8 cellular contexts compared by ENCODE assay signal in genomic region chr19:35140898-35141626, GRCh38. TPM values are rescaled to one million over a fixed set of nuclear protein-coding genes. Genes with fewer than 3 reads are reported as not detected.
A peak's percentile ranks its signal among the peaks of the same experiment; 100 is the strongest.
DNase-seq lines count a peak whose midpoint lies in the region; ATAC-seq, FAIRE-seq and TF ChIP-seq lines count a peak whose summit lies in the region.

No MANE protein-coding gene starts in this region.

- H4K20me1 ChIP-seq in OCI-LY3 (ENCODE audit: insufficient read depth, low read length): no peaks in the 10 kb centered on the region

- no peaks in the 10 kb centered on the region for H3K36me3 ChIP-seq in OCI-LY3 (replicated peaks; ENCODE audit: low read depth, low read length)
- H3K36me3 ChIP-seq in esophagus (ENCODE audit: control insufficient read depth in 2 of 2, insufficient read depth in 2 of 2, low read length in 1 of 2): no peaks in the 10 kb centered on the region
- no peaks in the 10 kb centered on the region for H3K36me3 ChIP-seq in mucosa of stomach (ENCODE audit: control insufficient read depth, insufficient read depth, low read length)

- H3K4me3 ChIP-seq in OCI-LY3 (ENCODE audit: low read length): peak overlapping the region; percentile 79
- H3K4me3 ChIP-seq in esophagus (ENCODE audit: low read depth in 1 of 2, low read length in 2 of 2): peak overlapping the region in 1 of 2 donors; percentile 19
- H3K4me3 ChIP-seq in mucosa of stomach (ENCODE audit: low read length): peak overlapping the region; percentile 20

- peak; percentile 51 for TF ChIP-seq CTCF in OCI-LY3 (IDR thresholded peaks at IDR 0.05; ENCODE audit: low read depth, low read length)

- no peak for TF ChIP-seq POLR2A in GM12891 (IDR thresholded peaks at IDR 0.05; ENCODE audit: low read depth, low read length)

- H2AFZ ChIP-seq in OCI-LY3 (ENCODE audit: low read depth, low read length): peak overlapping the region; percentile 78

- 1 to 3% methylated on average over 33 to 35 of the region's 36 CpGs for WGBS in esophagus, 2 donors

- H3K36me3 Mint-ChIP-seq in activated T-cell treated with anti-CD3 and anti-CD28 coated beads, Interleukin-2, amount 50 U/mL, for 24 hours (ENCODE audit: low read depth): no peaks in the 10 kb centered on the region

- H3K9me3 ChIP-seq in OCI-LY3 (ENCODE audit: insufficient read depth, low read length): no peaks in the 10 kb centered on the region
- no peaks in the 10 kb centered on the region for H3K9me3 ChIP-seq in esophagus (ENCODE audit: control insufficient read depth in 2 of 2, insufficient read depth in 1 of 2, low read depth in 1 of 2, low read length in 1 of 2)
- H3K9me3 ChIP-seq in mucosa of stomach (ENCODE audit: control insufficient read depth, low read length): no peaks in the 10 kb centered on the region

- no peaks in the 10 kb centered on the region for H3K9me3 Mint-ChIP-seq in activated T-cell treated with anti-CD3 and anti-CD28 coated beads, Interleukin-2, amount 50 U/mL, for 24 hours

- peak overlapping the region; percentile 73 for H3K4me3 Mint-ChIP-seq in activated T-cell treated with anti-CD3 and anti-CD28 coated beads, Interleukin-2, amount 50 U/mL, for 24 hours

- H3K4me2 ChIP-seq in OCI-LY3 (ENCODE audit: low read length): peak overlapping the region; percentile 99

- no peak overlapping the region for H3K27ac ChIP-seq in OCI-LY3 (ENCODE audit: low read length)
- peak overlapping the region; percentile 58 to 77 for H3K27ac ChIP-seq in esophagus (ENCODE audit: low read depth in 2 of 2, low read length in 1 of 2)

- H3K27me3 ChIP-seq in OCI-LY3 (ENCODE audit: low read depth, low read length) (peaks cover 39% of the 10 kb centered on the region), esophagus (ENCODE audit: control insufficient read depth in 1 of 2, insufficient read depth in 2 of 2, low read length in 2 of 2) (no peaks in the 10 kb centered on the region), mucosa of stomach (ENCODE audit: control insufficient read depth, insufficient read depth, low read length) (peaks cover 21% of the 10 kb centered on the region)

- peaks cover 6% of the 10 kb centered on the region for H3K27me3 Mint-ChIP-seq in activated T-cell treated with anti-CD3 and anti-CD28 coated beads, Interleukin-2, amount 50 U/mL, for 24 hours

- H3K27ac Mint-ChIP-seq in activated T-cell treated with anti-CD3 and anti-CD28 coated beads, Interleukin-2, amount 50 U/mL, for 24 hours: peak overlapping the region; percentile 84

- H3K4me1 ChIP-seq in OCI-LY3 (ENCODE audit: low read length) (peaks cover 15% of the 10 kb centered on the region), esophagus (ENCODE audit: control insufficient read depth in 2 of 2, insufficient read depth in 2 of 2, low read length in 1 of 2) (peaks cover 0 to 7% of the 10 kb centered on the region in 2 donors), mucosa of stomach (ENCODE audit: control insufficient read depth, insufficient read depth, low read length) (peaks cover 31% of the 10 kb centered on the region)

- H3K79me2 ChIP-seq in OCI-LY3 (ENCODE audit: low read length): no peaks in the 10 kb centered on the region

- peak; percentile 94 for FAIRE-seq in GM12891 (lab: Jason Lieb, UNC)

- H3K4me1 Mint-ChIP-seq in activated T-cell treated with anti-CD3 and anti-CD28 coated beads, Interleukin-2, amount 50 U/mL, for 24 hours (ENCODE audit: low read depth): peaks cover 38% of the 10 kb centered on the region

- peak; percentile 45 for ATAC-seq in HG03442 (IDR thresholded peaks at IDR 0.05; ENCODE audit: unreplicated experiment)
- no peak for ATAC-seq in GM19035 (IDR thresholded peaks at IDR 0.05; ENCODE audit: unreplicated experiment)

- peak; percentile 100 for DNase-seq in GM12891 (ENCODE audit: insufficient read length, low spot score)
- DNase-seq in activated T-cell treated with anti-CD3 and anti-CD28 coated beads, Interleukin-2, amount 50 U/mL, for 24 hours: peak; percentile 96
- peak; percentile 94 for DNase-seq in stimulated activated CD8-positive, alpha-beta memory T cell treated with anti-CD3 and anti-CD28 coated beads, Interleukin-4, amount 100 ng/mL, for 24 hours (ENCODE audit: low read depth)

- H3K9ac ChIP-seq in OCI-LY3 (ENCODE audit: low read length) (peak overlapping the region; percentile 58; the same call in 1 of the 2 replicates), mucosa of stomach (ENCODE audit: low read length) (peak overlapping the region; percentile 45)

TF ChIP-seq in GM12891, 5 proteins besides CTCF, POLR2A, EP300 and RAD21:
- TF ChIP-seq PAX5 (IDR thresholded peaks at IDR 0.05; ENCODE audit: insufficient read depth, low read length, severe bottlenecking): no peak
- no peak for TF ChIP-seq POU2F2 (IDR thresholded peaks at IDR 0.05; ENCODE audit: low read depth, low read length)
- no peak for TF ChIP-seq SPI1 (IDR thresholded peaks at IDR 0.05; ENCODE audit: low read depth, low read length)
- no peak for TF ChIP-seq TAF1 (IDR thresholded peaks at IDR 0.05; ENCODE audit: low read depth, low read length)

RNA-seq across cellular contexts. Expression of gene FXYD7, which starts 2.0 kb away (rescaled TPM):
- polyA plus RNA-seq in GM12891 (2012; ENCODE audit: low read depth, missing spikeins): not detected
- polyA plus RNA-seq in esophagus: under 1 TPM; 0.09 to 0.14 TPM

RNA-seq across cellular contexts. Expression of gene FXYD1, which starts 2.4 kb away (rescaled TPM):
- 0.21 TPM for polyA plus RNA-seq in GM12891 (2012; ENCODE audit: low read depth, missing spikeins)
- 10 to 100 TPM; 13.2 to 21.4 TPM for polyA plus RNA-seq in esophagus

RNA-seq across cellular contexts. Expression of gene LGI4, which starts 6.2 kb away (rescaled TPM):
- not detected for polyA plus RNA-seq in GM12891 (2012; ENCODE audit: low read depth, missing spikeins)
- 1 to 10 TPM; 6.5 to 10.0 TPM for polyA plus RNA-seq in esophagus

RNA-seq across cellular contexts. Expression of gene FXYD5, which starts 13.5 kb away (rescaled TPM):
- polyA plus RNA-seq in GM12891 (2012; ENCODE audit: low read depth, missing spikeins): 86.7 TPM
- 10 to 100 TPM; 33.5 to 94.9 TPM for polyA plus RNA-seq in esophagus

RNA-seq across cellular contexts. Expression of gene FXYD3, which starts 25.4 kb away (rescaled TPM):
- not detected for polyA plus RNA-seq in GM12891 (2012; ENCODE audit: low read depth, missing spikeins)
- 100 to 1,000 TPM; 630 to 697 TPM for polyA plus RNA-seq in esophagus
